1 cellular context compared by ENCODE assay signal in the genomic region with DNA sequence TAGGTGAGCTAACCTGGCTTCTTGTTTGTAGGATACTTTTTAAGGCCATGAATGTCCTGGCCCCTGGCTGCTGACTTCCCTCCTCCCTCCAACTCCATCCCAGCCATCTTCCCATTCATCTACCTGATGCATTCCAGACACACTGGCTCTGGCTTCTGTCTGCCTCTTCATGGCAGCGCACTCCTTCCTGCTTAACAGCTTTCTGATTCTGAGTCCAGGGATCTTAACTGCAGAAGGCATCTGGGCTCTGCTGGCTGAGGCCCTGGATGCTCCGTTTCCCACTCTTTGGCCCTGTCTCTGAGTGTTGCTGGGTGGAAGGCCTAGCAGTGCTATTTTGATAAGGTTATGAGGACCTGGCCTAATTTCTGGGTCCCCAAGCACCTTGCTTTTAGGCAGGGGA.
TF ChIP-seq lines count a peak whose summit lies in the region.

No MANE protein-coding gene starts in this region.

TF ChIP-seq in GM23338, 12 proteins besides CTCF, POLR2A, EP300 and RAD21 (continued from another document):
- TF ChIP-seq, protein P1, sequence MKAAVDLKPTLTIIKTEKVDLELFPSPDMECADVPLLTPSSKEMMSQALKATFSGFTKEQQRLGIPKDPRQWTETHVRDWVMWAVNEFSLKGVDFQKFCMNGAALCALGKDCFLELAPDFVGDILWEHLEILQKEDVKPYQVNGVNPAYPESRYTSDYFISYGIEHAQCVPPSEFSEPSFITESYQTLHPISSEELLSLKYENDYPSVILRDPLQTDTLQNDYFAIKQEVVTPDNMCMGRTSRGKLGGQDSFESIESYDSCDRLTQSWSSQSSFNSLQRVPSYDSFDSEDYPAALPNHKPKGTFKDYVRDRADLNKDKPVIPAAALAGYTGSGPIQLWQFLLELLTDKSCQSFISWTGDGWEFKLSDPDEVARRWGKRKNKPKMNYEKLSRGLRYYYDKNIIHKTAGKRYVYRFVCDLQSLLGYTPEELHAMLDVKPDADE (IDR thresholded peaks at IDR 0.05) = no peak
- TF ChIP-seq NANOG (IDR thresholded peaks at IDR 0.05; ENCODE audit: borderline replicate concordance) (no peak), CREB1 (CRISPR knock-in tag; IDR thresholded peaks at IDR 0.05; ENCODE audit: low read depth) (no peak), JUNB (IDR thresholded peaks at IDR 0.05; ENCODE audit: unreplicated experiment) (no peak), ZNF331 (CRISPR knock-in tag; IDR thresholded peaks at IDR 0.05; ENCODE audit: low read depth) (no peak)
- TF ChIP-seq, protein P2, sequence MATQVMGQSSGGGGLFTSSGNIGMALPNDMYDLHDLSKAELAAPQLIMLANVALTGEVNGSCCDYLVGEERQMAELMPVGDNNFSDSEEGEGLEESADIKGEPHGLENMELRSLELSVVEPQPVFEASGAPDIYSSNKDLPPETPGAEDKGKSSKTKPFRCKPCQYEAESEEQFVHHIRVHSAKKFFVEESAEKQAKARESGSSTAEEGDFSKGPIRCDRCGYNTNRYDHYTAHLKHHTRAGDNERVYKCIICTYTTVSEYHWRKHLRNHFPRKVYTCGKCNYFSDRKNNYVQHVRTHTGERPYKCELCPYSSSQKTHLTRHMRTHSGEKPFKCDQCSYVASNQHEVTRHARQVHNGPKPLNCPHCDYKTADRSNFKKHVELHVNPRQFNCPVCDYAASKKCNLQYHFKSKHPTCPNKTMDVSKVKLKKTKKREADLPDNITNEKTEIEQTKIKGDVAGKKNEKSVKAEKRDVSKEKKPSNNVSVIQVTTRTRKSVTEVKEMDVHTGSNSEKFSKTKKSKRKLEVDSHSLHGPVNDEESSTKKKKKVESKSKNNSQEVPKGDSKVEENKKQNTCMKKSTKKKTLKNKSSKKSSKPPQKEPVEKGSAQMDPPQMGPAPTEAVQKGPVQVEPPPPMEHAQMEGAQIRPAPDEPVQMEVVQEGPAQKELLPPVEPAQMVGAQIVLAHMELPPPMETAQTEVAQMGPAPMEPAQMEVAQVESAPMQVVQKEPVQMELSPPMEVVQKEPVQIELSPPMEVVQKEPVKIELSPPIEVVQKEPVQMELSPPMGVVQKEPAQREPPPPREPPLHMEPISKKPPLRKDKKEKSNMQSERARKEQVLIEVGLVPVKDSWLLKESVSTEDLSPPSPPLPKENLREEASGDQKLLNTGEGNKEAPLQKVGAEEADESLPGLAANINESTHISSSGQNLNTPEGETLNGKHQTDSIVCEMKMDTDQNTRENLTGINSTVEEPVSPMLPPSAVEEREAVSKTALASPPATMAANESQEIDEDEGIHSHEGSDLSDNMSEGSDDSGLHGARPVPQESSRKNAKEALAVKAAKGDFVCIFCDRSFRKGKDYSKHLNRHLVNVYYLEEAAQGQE (IDR thresholded peaks at IDR 0.05; ENCODE audit: unreplicated experiment) = no peak
